ENCODE assay signal across 24 cellular contexts in genomic region chr2:240162032-240162431, GRCh38. TPM values are rescaled to one million over a fixed set of nuclear protein-coding genes. Genes with fewer than 3 reads are reported as not detected.
"Had no signal": no experiment of that assay in that cellular context is flagged by ENCODE, and none has a peak within 500 bp of the region (broad histone marks: within the 10 kb centered on the region; RNA-seq: fewer than 3 reads in every experiment).

No MANE protein-coding gene starts in this region.

- H3K27ac ChIP-seq: dorsolateral prefrontal cortex, heart right ventricle, ovary, right lobe of liver, stomach, thoracic aorta, transverse colon had no signal

- H3K27me3 ChIP-seq: dorsolateral prefrontal cortex, ovary, right lobe of liver, transverse colon had no signal

- H3K36me3 ChIP-seq: heart right ventricle, ovary, right lobe of liver, stomach, thoracic aorta, transverse colon had no signal

- DNase-seq: central memory CD4-positive, alpha-beta T cell; cortex of kidney; effector CD8-positive, alpha-beta T cell; heart right ventricle; hypothalamus; mesendoderm; naive B cell; stimulated activated CD4-positive, alpha-beta T cell treated with anti-CD3 and anti-CD28 coated beads, Interleukin-15, amount 100 ng/mL, for 24 hours; stimulated activated CD4-positive, alpha-beta T cell treated with anti-CD3 and anti-CD28 coated beads, Interleukin-1b, Interleukin-23, amount 100 ng/mL, for 48 hours; stimulated activated CD4-positive, alpha-beta T cell treated with anti-CD3 and anti-CD28 coated beads, Interleukin-4, amount 100 ng/mL, for 4 hours; stimulated activated naive CD4-positive, alpha-beta T cell; stomach; substantia nigra; transverse colon had no signal

- ATAC-seq: esophagus mucosa, heart right ventricle, left lobe of liver had no signal

- H3K4me3 ChIP-seq: dorsolateral prefrontal cortex, heart right ventricle, ovary, right lobe of liver, stomach, thoracic aorta, transverse colon had no signal

- H3K4me1 ChIP-seq: heart right ventricle, right lobe of liver, stomach, transverse colon had no signal

- H3K9me3 ChIP-seq: heart right ventricle, ovary, right lobe of liver, stomach, thoracic aorta, transverse colon had no signal

RNA-seq across cellular contexts. Expression of gene OTOS, which starts 21.6 kb away (rescaled TPM):
- total RNA-seq: esophagus mucosa, fibroblast of lung, heart right ventricle, left lobe of liver, lung microvascular endothelial cell, ovary, progenitor cell of endocrine pancreas, renal cortical epithelial cell, right lobe of liver, stomach, thoracic aorta, transverse colon had no signal
